22 cellular contexts compared by ENCODE assay signal in the genomic region with DNA sequence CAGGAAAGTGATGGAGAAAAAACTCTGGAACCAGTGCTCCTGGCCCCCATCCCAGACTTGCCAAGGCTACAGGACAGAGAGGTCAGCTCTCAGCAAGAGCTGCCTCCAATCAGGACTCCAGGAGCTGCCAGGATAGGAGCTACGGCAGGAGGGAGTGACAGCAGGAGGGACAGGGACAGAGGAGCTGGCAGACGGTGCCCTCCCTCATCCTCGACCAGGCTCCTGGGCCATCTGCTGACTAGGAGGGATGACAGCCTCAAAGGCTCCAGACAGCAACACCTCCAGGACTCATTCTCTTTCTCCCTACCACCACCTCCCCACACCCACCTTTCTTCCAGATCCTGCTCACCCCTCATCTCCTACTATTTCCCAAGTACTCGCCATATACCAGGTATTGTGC. TPM values are rescaled to one million over a fixed set of nuclear protein-coding genes. Genes with fewer than 3 reads are reported as not detected.
DNase-seq lines count a peak whose midpoint lies in the region; ATAC-seq, FAIRE-seq and TF ChIP-seq lines count a peak whose summit lies in the region.
"Had no signal": no experiment of that assay in that cellular context is flagged by ENCODE, and none has a peak within 500 bp of the region (broad histone marks: within the 10 kb centered on the region; RNA-seq: fewer than 3 reads in every experiment).

No MANE protein-coding gene starts in this region.

- intact Hi-C loops in left colon (cut with DNase I, micrococcal nuclease), result no loop called here

- TF ChIP-seq CTCF in D721Med (IDR thresholded peaks at IDR 0.05; ENCODE audit: insufficient read depth, missing control alignments), result no peak

- no peak for ATAC-seq in left colon
- ATAC-seq: HepG2 had no signal

- no peak for FAIRE-seq in D721Med (lab: Jason Lieb, UNC)
- FAIRE-seq: HepG2 had no signal

- DNase-seq in D721Med (ENCODE audit: insufficient read length, low spot score) (peak; percentile 72), NCI-H2171 (lab: John Stamatoyannopoulos, UW) (peak; percentile 44), cerebellar cortex (ENCODE audit: low spot score) (peak; percentile 98), occipital lobe (lab: John Stamatoyannopoulos, UW) (peak; percentile 25), left colon (no peak)
- DNase-seq in stimulated activated naive CD4-positive, alpha-beta T cell treated with Interleukin-2 at 50 U/mL for 16 hours (lab: John Stamatoyannopoulos, UW), result no peak
- no peak for DNase-seq in activated CD4-positive, alpha-beta T cell treated with anti-CD3 and anti-CD28 coated beads, Interleukin-2, amount 50 U/mL, for 1 hour
- DNase-seq: Calu3; CD8-positive, alpha-beta memory T cell; DMS79; H9; HFFc6; NCI-H1092; NCI-H1436; NCI-H2081; NCI-H446 treated with DMSO at 0.1 percent for 48 hours; NCI-H748 treated with DMSO at 0.1 percent for 48 hours; Peyer's patch; T-helper 1 cell had no signal

RNA-seq across cellular contexts. Expression of a gene that starts 22.7 kb away (rescaled TPM):
- 3.1 TPM for total RNA-seq in occipital lobe
- under 1 TPM; 0.24 to 0.28 TPM for total RNA-seq in left colon
- total RNA-seq: A172, HT-29 had no signal

RNA-seq across cellular contexts. Expression of a gene that starts 47.2 kb away (rescaled TPM):
- 8.6 TPM for total RNA-seq in occipital lobe
- 10 to 100 TPM; 58.8 to 59.4 TPM for total RNA-seq in left colon

Comparison
In these comparisons a context has a peak if more than half of its experiments do, and no peak if none do; other contexts are left out.
1. DNase-seq: peak in D721Med (single experiment), NCI-H2171 (single experiment), cerebellar cortex (single experiment) and occipital lobe (single experiment); none in stimulated activated naive CD4-positive, alpha-beta T cell treated with Interleukin-2 at 50 U/mL for 16 hours (single experiment), left colon (0 of 2) and activated CD4-positive, alpha-beta T cell treated with anti-CD3 and anti-CD28 coated beads, Interleukin-2, amount 50 U/mL, for 1 hour (single experiment).